In genomic region chr1:12435639-12436344, GRCh38 we compare ENCODE assay signal across 2 cellular contexts.
TF ChIP-seq lines count a peak whose summit lies in the region.

No MANE protein-coding gene starts in this region.

TF ChIP-seq in IMR-90, 13 proteins besides CTCF, POLR2A, EP300 and RAD21:
- no peak for TF ChIP-seq FOS (IDR thresholded peaks at IDR 0.05; ENCODE audit: low read depth, low read length)
- TF ChIP-seq ELK1 (IDR thresholded peaks at IDR 0.05; ENCODE audit: borderline replicate concordance, low read depth, low read length), result no peak

TF ChIP-seq in GM12878, 131 proteins besides CTCF, POLR2A, EP300 and RAD21 (continues in another document):
- peak; percentile 83; the same call in 1 of the 2 replicates for TF ChIP-seq CBFB (IDR thresholded peaks at IDR 0.05; ENCODE audit: low read depth)
- TF ChIP-seq SKIL (IDR thresholded peaks at IDR 0.05; ENCODE audit: low read depth, poor library complexity, severe bottlenecking), result peak; percentile 93
- no peak for TF ChIP-seq ZNF687 (IDR thresholded peaks at IDR 0.05)
- peak; percentile 43; the same call in 1 of the 2 replicates for TF ChIP-seq SREBF1 (IDR thresholded peaks at IDR 0.05; ENCODE audit: low read length)
- TF ChIP-seq MTA2 (IDR thresholded peaks at IDR 0.05; ENCODE audit: low read depth), result peak; percentile 89
- TF ChIP-seq ZBTB33 (IDR thresholded peaks at IDR 0.05), result no peak
- peak; percentile 92 for TF ChIP-seq IRF4 (IDR thresholded peaks at IDR 0.05; ENCODE audit: low read depth, low read length)
- TF ChIP-seq REST (IDR thresholded peaks at IDR 0.05; ENCODE audit: low read depth, low read length), result no peak
- peak; percentile 41; the same call in 1 of the 2 replicates for TF ChIP-seq GABPA (IDR thresholded peaks at IDR 0.05; ENCODE audit: low read depth)
- TF ChIP-seq CEBPB (IDR thresholded peaks at IDR 0.05; ENCODE audit: borderline replicate concordance in 1 of 2, low read depth in 2 of 2, low read length in 2 of 2), result peak in 1 of 2 experiments; percentile 61; a peak in 1 of 4 replicates
- TF ChIP-seq ZBED1 (IDR thresholded peaks at IDR 0.05; ENCODE audit: borderline replicate concordance), result peak; percentile 96
- TF ChIP-seq PAX8 (IDR thresholded peaks at IDR 0.05), result no peak
- TF ChIP-seq ATF2 (IDR thresholded peaks at IDR 0.05; ENCODE audit: low read length), result peak; percentile 82
- TF ChIP-seq RBBP5 (conservative IDR thresholded peaks at IDR 0.05), result no peak
- TF ChIP-seq JUND (IDR thresholded peaks at IDR 0.05; ENCODE audit: low read depth, low read length), result no peak
- TF ChIP-seq MYB (IDR thresholded peaks at IDR 0.05; ENCODE audit: borderline replicate concordance, low read depth, low read length), result no peak
- TF ChIP-seq KLF5 (IDR thresholded peaks at IDR 0.05; ENCODE audit: partially characterized antibody), result no peak
- peak; percentile 91 for TF ChIP-seq EED (IDR thresholded peaks at IDR 0.05; ENCODE audit: low read depth)
- TF ChIP-seq ZBTB11 (CRISPR knock-in tag; IDR thresholded peaks at IDR 0.05), result no peak
- peak; percentile 74 for TF ChIP-seq TCF7 (IDR thresholded peaks at IDR 0.05; ENCODE audit: borderline replicate concordance)
- peak; percentile 86 for TF ChIP-seq JUNB (IDR thresholded peaks at IDR 0.05)
- peak; percentile 87; the same call in 1 of the 2 replicates for TF ChIP-seq FOXM1 (IDR thresholded peaks at IDR 0.05; ENCODE audit: low read depth, low read length)
- TF ChIP-seq TBL1XR1 (IDR thresholded peaks at IDR 0.05; ENCODE audit: low read depth, low read length), result peak; percentile 81
- no peak for TF ChIP-seq HDAC2 (IDR thresholded peaks at IDR 0.05)
- no peak for TF ChIP-seq ZSCAN29 (IDR thresholded peaks at IDR 0.05)
- no peak for TF ChIP-seq LARP7 (IDR thresholded peaks at IDR 0.05)
- TF ChIP-seq BRCA1 (IDR thresholded peaks at IDR 0.05; ENCODE audit: low read depth, low read length), result no peak
- peak; percentile 80 for TF ChIP-seq IKZF1 (conservative IDR thresholded peaks at IDR 0.05)
- TF ChIP-seq KDM1A (IDR thresholded peaks at IDR 0.05; ENCODE audit: borderline replicate concordance), result no peak
- TF ChIP-seq ATF7 (IDR thresholded peaks at IDR 0.05; ENCODE audit: low read depth), result peak; percentile 67
- TF ChIP-seq DPF2 (IDR thresholded peaks at IDR 0.05), result 0 out of 2 replicates have a peak, but pooled peaks have one; percentile 45
- TF ChIP-seq BMI1 (IDR thresholded peaks at IDR 0.05; ENCODE audit: borderline replicate concordance), result peak; percentile 51; the same call in 1 of the 2 replicates
- TF ChIP-seq BACH1 (IDR thresholded peaks at IDR 0.05; ENCODE audit: borderline replicate concordance), result 0 out of 2 replicates have a peak, but pooled peaks have one; percentile 23
- peak in 1 of 2 experiments; percentile 97; a peak in 2 of 4 replicates for TF ChIP-seq ETV6 (conservative IDR thresholded peaks at IDR 0.05 in 1 of 2, IDR thresholded peaks at IDR 0.05 in 1 of 2; ENCODE audit: borderline replicate concordance in 1 of 2, low read depth in 1 of 2)
- TF ChIP-seq TCF3 (IDR thresholded peaks at IDR 0.05; ENCODE audit: borderline replicate concordance, insufficient read depth, low read depth, low read length), result 0 out of 2 replicates have a peak, but pooled peaks have one; percentile 49
- peak; percentile 32 for TF ChIP-seq SP1 (IDR thresholded peaks at IDR 0.05; ENCODE audit: low read depth, low read length)
- TF ChIP-seq TARDBP (IDR thresholded peaks at IDR 0.05; ENCODE audit: borderline replicate concordance), result no peak
- TF ChIP-seq ZBTB4 (CRISPR knock-in tag; IDR thresholded peaks at IDR 0.05), result no peak
- TF ChIP-seq PBX3 (IDR thresholded peaks at IDR 0.05; ENCODE audit: insufficient replicate concordance, low read depth, low read length), result peak; percentile 11
